Comparison of ENCODE assay signal across 10 cellular contexts in the genomic region with DNA sequence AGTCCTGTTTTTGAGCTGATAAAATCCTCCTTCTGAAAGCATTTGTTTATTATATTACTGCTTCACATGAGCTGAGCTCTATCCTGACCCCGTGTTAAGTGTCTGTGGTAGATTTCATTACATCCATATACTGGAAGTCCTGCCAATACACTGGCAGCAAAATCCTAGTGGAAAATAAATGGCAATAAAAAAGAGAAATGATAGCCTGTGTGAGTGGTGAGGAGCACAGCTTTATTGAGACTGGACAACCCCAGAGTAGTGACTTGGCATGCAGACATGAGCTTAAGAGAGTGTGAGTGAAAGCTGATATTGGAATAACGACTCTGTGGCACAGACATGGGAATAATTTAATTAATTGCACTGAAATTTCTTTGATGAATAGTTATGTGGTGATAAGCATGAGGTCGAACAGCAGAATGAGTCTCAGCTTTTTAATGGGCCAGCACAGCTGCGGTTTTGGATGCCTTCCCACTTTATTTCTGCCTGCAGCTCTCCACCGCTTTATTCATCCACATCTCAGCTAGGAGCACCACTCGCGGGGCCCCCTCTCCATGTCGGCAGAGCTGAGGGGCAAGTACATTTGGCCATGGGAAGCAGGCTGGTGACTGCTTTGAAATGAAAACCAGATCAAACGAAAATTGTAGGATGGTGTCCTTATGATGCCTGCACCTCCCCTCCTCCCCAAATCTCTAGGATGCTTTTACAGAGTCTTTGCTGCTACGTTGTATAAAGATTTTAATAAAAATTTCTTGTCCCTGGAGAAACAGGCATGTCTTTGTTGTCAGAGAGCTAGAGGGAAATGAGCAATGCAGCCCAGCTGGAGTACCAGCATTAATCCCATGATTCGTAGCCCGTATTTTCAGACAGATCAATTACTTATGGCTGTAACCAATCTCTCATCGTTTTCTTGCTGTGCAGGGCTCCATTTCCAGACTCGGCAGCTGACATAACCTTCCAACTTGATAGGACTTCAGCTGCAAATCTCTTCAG.
A peak's percentile ranks its signal among the peaks of the same experiment; 100 is the strongest.
DNase-seq lines count a peak whose midpoint lies in the region; ATAC-seq and TF ChIP-seq lines count a peak whose summit lies in the region.
"Had no signal": no experiment of that assay in that cellular context is flagged by ENCODE, and none has a peak within 500 bp of the region (broad histone marks: within the 10 kb centered on the region; RNA-seq: fewer than 3 reads in every experiment).

No MANE protein-coding gene starts in this region.

- ATAC-seq in activated CD4-positive, CD25-positive, alpha-beta regulatory T cell treated with anti-CD3 and anti-CD28 coated beads, Interleukin-2, amount 50 U/mL, for 24 hours = no peak

- WGBS in smooth muscle cell (ENCODE audit: low lambda C conversion rate) = 62% methylated on average over 14 of the region's 14 CpGs

- H3K4me3 ChIP-seq in smooth muscle cell (no peak overlapping the region), brain microvascular endothelial cell (ENCODE audit: low read depth, low read length) (no peak overlapping the region)
- H3K4me3 ChIP-seq: GM23248 had no signal

- peaks cover 5% of the 10 kb centered on the region for H4K20me1 ChIP-seq in smooth muscle cell (ENCODE audit: low read depth)

- DNase-seq in LHCN-M2 (ENCODE audit: low read depth) (peak; percentile 77), NCI-H82 treated with DMSO at 0.1 percent for 48 hours (lab: John Stamatoyannopoulos, UW; ENCODE audit: unreplicated experiment) (peak; percentile 58), globus pallidus (ENCODE audit: low spot score) (peak; percentile 27), smooth muscle cell (lab: John Stamatoyannopoulos, UW; ENCODE audit: unreplicated experiment) (peak; percentile 2), islet precursor cell (no peak), brain microvascular endothelial cell (no peak), cerebellar cortex (ENCODE audit: low spot score) (no peak)
- DNase-seq: activated effector memory CD4-positive, alpha-beta T cell treated with Interleukin-2 at 50 U/mL for 16 hours had no signal

- peak overlapping the region; percentile 29 for H3K4me2 ChIP-seq in smooth muscle cell

- H3K9me3 ChIP-seq in smooth muscle cell (replicated peaks; ENCODE audit: low read depth) = no peaks in the 10 kb centered on the region

- H3K36me3 ChIP-seq in smooth muscle cell (ENCODE audit: low read depth) = no peaks in the 10 kb centered on the region
- no peaks in the 10 kb centered on the region for H3K36me3 ChIP-seq in brain microvascular endothelial cell (replicated peaks)

- TF ChIP-seq CTCF in smooth muscle cell (IDR thresholded peaks at IDR 0.05; ENCODE audit: borderline replicate concordance, insufficient read depth, poor library complexity, severe bottlenecking) = no peak
- no peak for TF ChIP-seq CTCF in brain microvascular endothelial cell (IDR thresholded peaks at IDR 0.05; ENCODE audit: low read depth, low read length, missing control alignments)

- H3K79me2 ChIP-seq in smooth muscle cell (ENCODE audit: low read depth) = no peaks in the 10 kb centered on the region

- peaks cover 27% of the 10 kb centered on the region for H3K4me1 ChIP-seq in smooth muscle cell (ENCODE audit: low read depth)

- in situ Hi-C loops in brain microvascular endothelial cell (cut with HindIII; ENCODE audit: low pct_ligation_motif_present, low sequenced_read_pairs) = no loop called here

- no peaks in the 10 kb centered on the region for H3F3A ChIP-seq in smooth muscle cell (ENCODE audit: low read depth)

- no peak overlapping the region for H3K9ac ChIP-seq in smooth muscle cell (ENCODE audit: low read depth)
- H3K9ac ChIP-seq: GM23248 had no signal

- no peak overlapping the region for H3K27ac ChIP-seq in smooth muscle cell (ENCODE audit: low read depth)
- no peak overlapping the region for H3K27ac ChIP-seq in brain microvascular endothelial cell
- H3K27ac ChIP-seq: GM23248 had no signal

- no peak overlapping the region for H2AFZ ChIP-seq in smooth muscle cell (ENCODE audit: low read depth)
- H2AFZ ChIP-seq: GM23248 had no signal

- H3K27me3 ChIP-seq in smooth muscle cell (ENCODE audit: low read depth) (peaks cover 10% of the 10 kb centered on the region), brain microvascular endothelial cell (replicated peaks) (no peaks in the 10 kb centered on the region)

Comparison
In these comparisons a context has a peak if more than half of its experiments do, and no peak if none do; other contexts are left out.
1. DNase-seq: peak in LHCN-M2 (single experiment), NCI-H82 treated with DMSO at 0.1 percent for 48 hours (single experiment), globus pallidus (single experiment) and smooth muscle cell (single experiment); none in islet precursor cell (single experiment), brain microvascular endothelial cell (single experiment) and cerebellar cortex (single experiment).